In the genomic region with DNA sequence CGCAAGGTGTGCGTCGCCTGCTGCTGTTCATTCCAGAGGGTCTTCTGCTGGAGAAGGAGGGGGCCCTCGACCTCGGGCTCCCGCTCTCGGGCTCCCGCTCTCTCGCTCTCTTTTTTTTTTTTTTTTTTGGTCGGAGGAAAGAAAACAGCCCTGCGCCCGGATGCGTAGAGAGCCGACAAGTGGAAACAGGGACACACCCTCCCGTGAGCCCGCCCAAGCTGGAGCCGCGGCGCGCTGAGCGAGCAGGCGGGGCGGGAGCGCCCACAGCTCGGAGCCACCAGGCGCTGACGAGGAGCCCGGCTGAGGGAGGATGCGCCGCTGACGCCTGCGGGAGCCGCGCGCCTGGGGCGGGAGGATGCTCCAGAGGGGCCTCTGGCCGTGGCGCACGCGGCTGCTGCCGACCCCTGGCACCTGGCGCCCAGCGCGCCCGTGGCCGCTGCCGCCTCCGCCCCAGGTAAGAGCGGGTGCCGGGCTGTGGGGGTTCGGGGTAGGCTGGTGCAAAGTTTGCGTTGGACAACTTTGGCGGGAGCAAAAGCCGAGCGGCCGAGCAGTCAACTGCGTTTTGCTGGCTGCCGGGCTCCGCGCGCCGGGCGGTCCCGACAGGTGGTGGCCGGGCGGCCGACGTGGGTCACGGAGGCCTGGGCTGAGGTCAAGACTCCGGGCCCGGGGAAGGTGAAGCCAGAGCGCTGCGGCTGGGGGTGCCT, we compare ENCODE assay signal across 8 cellular contexts. TPM values are rescaled to one million over a fixed set of nuclear protein-coding genes. Genes with fewer than 3 reads are reported as not detected.
DNase-seq lines count a peak whose midpoint lies in the region; ATAC-seq and TF ChIP-seq lines count a peak whose summit lies in the region.

A gene with protein sequence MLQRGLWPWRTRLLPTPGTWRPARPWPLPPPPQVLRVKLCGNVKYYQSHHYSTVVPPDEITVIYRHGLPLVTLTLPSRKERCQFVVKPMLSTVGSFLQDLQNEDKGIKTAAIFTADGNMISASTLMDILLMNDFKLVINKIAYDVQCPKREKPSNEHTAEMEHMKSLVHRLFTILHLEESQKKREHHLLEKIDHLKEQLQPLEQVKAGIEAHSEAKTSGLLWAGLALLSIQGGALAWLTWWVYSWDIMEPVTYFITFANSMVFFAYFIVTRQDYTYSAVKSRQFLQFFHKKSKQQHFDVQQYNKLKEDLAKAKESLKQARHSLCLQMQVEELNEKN (plus strand): TSS at position 264 of the 704 bp plus-strand sequence. CDS start 92 bp downstream, at position 356.

- peak within 1 kb of the TSS; percentile 96 for H3K27ac ChIP-seq in CD4-positive, alpha-beta memory T cell (ENCODE audit: low read depth, low read length)
- no peak within 1 kb of the TSS for H3K27ac ChIP-seq in endodermal cell (ENCODE audit: low read depth, low read length)

- peak; percentile 93 to 95 (median 94) for DNase-seq in CD4-positive, alpha-beta memory T cell
- DNase-seq in NK-92 (lab: John Stamatoyannopoulos, UW; ENCODE audit: unreplicated experiment) (peak; percentile 35), endodermal cell (peak; percentile 94), mesenteric fat pad (ENCODE audit: low spot score) (peak; percentile 94)
- DNase-seq in activated CD8-positive, alpha-beta memory T cell treated with anti-CD3 and anti-CD28 coated beads for 4 hours (ENCODE audit: low read depth in 2 of 2) = peak; percentile 71 to 80
- peak; percentile 62 for DNase-seq in stimulated activated CD8-positive, alpha-beta memory T cell treated with anti-CD3 and anti-CD28 coated beads, Interleukin-15, amount 100 ng/mL, for 24 hours (ENCODE audit: low read depth)

- H3K27me3 Mint-ChIP-seq in CD4-positive, alpha-beta memory T cell = no peaks in the 10 kb centered on the region
- H3K27me3 Mint-ChIP-seq in endodermal cell (ENCODE audit: insufficient read depth) = peaks cover 57% of the 10 kb centered on the region

- no peaks in the 10 kb centered on the region for H3K9me3 ChIP-seq in CD4-positive, alpha-beta memory T cell (ENCODE audit: control insufficient read depth in 1 of 2, low read length in 2 of 2)
- H3K9me3 ChIP-seq in endodermal cell (ENCODE audit: control insufficient read depth, low read length) = peaks cover 7% of the 10 kb centered on the region

- H3K4me1 ChIP-seq in CD4-positive, alpha-beta memory T cell (ENCODE audit: insufficient read depth, low read length) = peaks cover 54% of the 10 kb centered on the region
- H3K4me1 ChIP-seq in endodermal cell (ENCODE audit: control insufficient read depth, insufficient read depth, low read length) = no peaks in the 10 kb centered on the region

- peak within 1 kb of the TSS; percentile 92 to 98 for H3K4me3 ChIP-seq in CD4-positive, alpha-beta memory T cell (ENCODE audit: low read length in 2 of 2)
- H3K4me3 ChIP-seq in endodermal cell (ENCODE audit: low read length) = peak within 1 kb of the TSS; percentile 80

- peak; percentile 83 for ATAC-seq in GM19438 (IDR thresholded peaks at IDR 0.05; ENCODE audit: low read depth, unreplicated experiment)
- ATAC-seq in HG03565 (IDR thresholded peaks at IDR 0.05; ENCODE audit: unreplicated experiment) = peak; percentile 83

- peaks cover 0 to 1% (median 0%) of the 10 kb centered on the region in 8 donors for H3K9me3 Mint-ChIP-seq in CD4-positive, alpha-beta memory T cell
- H3K9me3 Mint-ChIP-seq in endodermal cell = peaks cover 13% of the 10 kb centered on the region

- peak within 1 kb of the TSS; percentile 30 for H3K9ac ChIP-seq in endodermal cell (ENCODE audit: extremely low read depth, low read length, poor library complexity, severe bottlenecking)

- CTCF ChIA-PET in CD4-positive, alpha-beta memory T cell (lab: Charles Lee; ENCODE audit: partially characterized antibody) = interaction anchor here (0.6 to 2.6 kb wide), 15 partner anchors 10 to 255 kb away, joined by 3 to 13 read pairs (median 3); a partner anchor contains a TSS

- H3K4me3 Mint-ChIP-seq in CD4-positive, alpha-beta memory T cell = peak within 1 kb of the TSS; percentile 95 to 99 (median 98)
- peak within 1 kb of the TSS; percentile 62 for H3K4me3 Mint-ChIP-seq in endodermal cell

- H3K27ac Mint-ChIP-seq in CD4-positive, alpha-beta memory T cell = peak within 1 kb of the TSS; percentile 91 to 99 (median 98)
- H3K27ac Mint-ChIP-seq in endodermal cell = peak within 1 kb of the TSS; percentile 81

- peaks cover 20 to 36% of the 10 kb centered on the region in 2 donors for H3K36me3 Mint-ChIP-seq in CD4-positive, alpha-beta memory T cell
- peaks cover 16% of the 10 kb centered on the region for H3K36me3 Mint-ChIP-seq in endodermal cell (ENCODE audit: low read depth)

- H3K36me3 ChIP-seq in CD4-positive, alpha-beta memory T cell (ENCODE audit: insufficient read depth, low read length) = peaks cover 6% of the 10 kb centered on the region
- H3K36me3 ChIP-seq in endodermal cell (ENCODE audit: control insufficient read depth, insufficient read depth, low read length) = no peaks in the 10 kb centered on the region

- POLR2A ChIA-PET in CD4-positive, alpha-beta memory T cell (lab: Charles Lee; ENCODE audit: partially characterized antibody) = interaction anchor here (0.6 to 5.7 kb wide), 32 partner anchors 10 to 302 kb away, joined by 3 to 122 read pairs (median 5); a partner anchor contains a TSS

- intact Hi-C loops in CD4-positive, alpha-beta memory T cell (cut with micrococcal nuclease) = loop anchor here (1.0 to 2.0 kb wide), 4 partner anchors 21 to 255 kb away; a partner anchor contains a TSS

- no peak for TF ChIP-seq CTCF in endodermal cell (conservative IDR thresholded peaks at IDR 0.05)

- 0 to 1% methylated on average over 16 to 73 of the region's 73 CpGs for WGBS in endodermal cell (ENCODE audit: insufficient coverage in 1 of 2, insufficient read length in 1 of 2), 2 experiments

- peaks cover 38 to 66% (median 54%) of the 10 kb centered on the region in 4 donors for H3K4me1 Mint-ChIP-seq in CD4-positive, alpha-beta memory T cell
- H3K4me1 Mint-ChIP-seq in endodermal cell = peaks cover 8% of the 10 kb centered on the region

- no peaks in the 10 kb centered on the region for H3K27me3 ChIP-seq in CD4-positive, alpha-beta memory T cell (ENCODE audit: insufficient read depth, low read length)
- peaks cover 73% of the 10 kb centered on the region for H3K27me3 ChIP-seq in endodermal cell (ENCODE audit: control insufficient read depth, insufficient read depth, low read length, poor library complexity, severe bottlenecking)

RNA-seq across cellular contexts. Expression of the gene that starts here (rescaled TPM):
- 100 to 1,000 TPM; 142 to 146 TPM for total RNA-seq in CD4-positive, alpha-beta memory T cell
- polyA plus RNA-seq in CD4-positive, alpha-beta memory T cell = 100 to 1,000 TPM; 174 to 299 TPM
- total RNA-seq in endodermal cell = 1 to 10 TPM in 1 of 2 donors, under 1 TPM in 1; 1.00 to 5.2 TPM
- polyA plus RNA-seq in endodermal cell (2013, experiment 1 of 2) = 4.1 TPM
- polyA plus RNA-seq in endodermal cell (2013, experiment 2 of 2) = 2.5 TPM
- 23.6 TPM for total RNA-seq in mesenteric fat pad

Comparison
In these comparisons a context has a peak if more than half of its experiments do, and no peak if none do; other contexts are left out.
1. DNase-seq: peak in every context shown above with its lines; median percentile 94 in CD4-positive, alpha-beta memory T cell; 94 in endodermal cell; 94 in mesenteric fat pad; 76 in activated CD8-positive, alpha-beta memory T cell treated with anti-CD3 and anti-CD28 coated beads for 4 hours; 62 in stimulated activated CD8-positive, alpha-beta memory T cell treated with anti-CD3 and anti-CD28 coated beads, Interleukin-15, amount 100 ng/mL, for 24 hours; 35 in NK-92.